8 cellular contexts compared by ENCODE assay signal in genomic region chr16:22372882-22373661, GRCh38. TPM values are rescaled to one million over a fixed set of nuclear protein-coding genes. Genes with fewer than 3 reads are reported as not detected.
DNase-seq lines count a peak whose midpoint lies in the region; ATAC-seq and TF ChIP-seq lines count a peak whose summit lies in the region.

No MANE protein-coding gene starts in this region.

- H3K27ac Mint-ChIP-seq in activated naive CD4-positive, alpha-beta T cell treated with anti-CD3 and anti-CD28 coated beads, Interleukin-2, amount 50 U/mL, for 24 hours = peak overlapping the region; percentile 97

- peak overlapping the region in 1 of 2 experiments; percentile 73; a peak in 2 of 4 replicates for H3K27ac ChIP-seq in SK-N-SH (ENCODE audit: low read depth in 2 of 2, low read length in 1 of 2)
- peak overlapping the region; percentile 72 to 73 for H3K27ac ChIP-seq in thoracic aorta

- POLR2A ChIA-PET in SK-N-SH (lab: Yijun Ruan, JAX) = no interaction called here

- H3K27me3 ChIP-seq in SK-N-SH (ENCODE audit: insufficient read depth) (no peaks in the 10 kb centered on the region), thoracic aorta (replicated peaks; ENCODE audit: insufficient read depth) (no peaks in the 10 kb centered on the region)

- DNase-seq in SK-N-SH = no peak
- DNase-seq in kidney tubule cell (ENCODE audit: low spot score) = peak; percentile 12
- no peak for DNase-seq in thoracic aorta (ENCODE audit: low spot score)
- no peak for DNase-seq in activated CD4-positive, CD25-positive, alpha-beta regulatory T cell treated with anti-CD3 and anti-CD28 coated beads, Interleukin-2, amount 50 U/mL, for 72 hours
- no peak for DNase-seq in H4 (ENCODE audit: low spot score)
- no peak for DNase-seq in NCI-H345 treated with DMSO at 0.1 percent for 48 hours (lab: John Stamatoyannopoulos, UW; ENCODE audit: unreplicated experiment)

- H3K9me3 Mint-ChIP-seq in activated naive CD4-positive, alpha-beta T cell treated with anti-CD3 and anti-CD28 coated beads, Interleukin-2, amount 50 U/mL, for 24 hours = no peaks in the 10 kb centered on the region

- H4K20me1 ChIP-seq in SK-N-SH (ENCODE audit: insufficient read depth) = peaks cover 44% of the 10 kb centered on the region

- no peak for TF ChIP-seq EP300 in SK-N-SH (IDR thresholded peaks at IDR 0.05; ENCODE audit: borderline replicate concordance in 1 of 2, low read depth in 1 of 2, low read length in 1 of 2)

- peak overlapping the region; percentile 93 for H3K9ac ChIP-seq in SK-N-SH

- WGBS in SK-N-SH (ENCODE audit: low lambda C conversion rate) = 65% methylated on average over 14 of the region's 14 CpGs

- no peaks in the 10 kb centered on the region for H3K9me2 ChIP-seq in SK-N-SH

- H3K4me3 ChIP-seq in SK-N-SH (ENCODE audit: low read depth in 2 of 2, low read length in 1 of 2) (peak overlapping the region; percentile 79 to 85), thoracic aorta (peak overlapping the region; percentile 79)

- H3K27me3 Mint-ChIP-seq in activated naive CD4-positive, alpha-beta T cell treated with anti-CD3 and anti-CD28 coated beads, Interleukin-2, amount 50 U/mL, for 24 hours = no peaks in the 10 kb centered on the region

- peaks cover 0 to 10% of the 10 kb centered on the region in 2 experiments for H3K36me3 ChIP-seq in SK-N-SH (replicated peaks in 1 of 2; ENCODE audit: control insufficient read depth in 1 of 2, insufficient read depth in 2 of 2, low read length in 1 of 2)
- H3K36me3 ChIP-seq in thoracic aorta = no peaks in the 10 kb centered on the region

- no peak overlapping the region for H2AFZ ChIP-seq in SK-N-SH (ENCODE audit: low read depth)

- H3K4me1 ChIP-seq in SK-N-SH (ENCODE audit: control insufficient read depth in 1 of 2, insufficient read depth in 2 of 2, low read depth in 1 of 2, low read length in 1 of 2) (peaks cover 9 to 38% of the 10 kb centered on the region in 2 experiments), thoracic aorta (ENCODE audit: control insufficient read depth in 1 of 2, low read depth in 2 of 2) (peaks cover 18 to 49% of the 10 kb centered on the region in 2 donors)

- H3F3A ChIP-seq in SK-N-SH (replicated peaks; ENCODE audit: insufficient read depth) = peaks cover 23% of the 10 kb centered on the region

- no peak for TF ChIP-seq RAD21 in SK-N-SH (IDR thresholded peaks at IDR 0.05; ENCODE audit: low read length)

- H3K4me1 Mint-ChIP-seq in activated naive CD4-positive, alpha-beta T cell treated with anti-CD3 and anti-CD28 coated beads, Interleukin-2, amount 50 U/mL, for 24 hours = peaks cover 55% of the 10 kb centered on the region

- CTCF ChIA-PET in SK-N-SH (lab: Yijun Ruan, JAX) = interaction anchor here (0.7 to 1.8 kb wide), 3 partner anchors 54 to 344 kb away, joined by 3 to 4 read pairs (median 3); no protein-coding TSS in a partner anchor

- H3K4me2 ChIP-seq in SK-N-SH = peak overlapping the region; percentile 83

- H3K36me3 Mint-ChIP-seq in activated naive CD4-positive, alpha-beta T cell treated with anti-CD3 and anti-CD28 coated beads, Interleukin-2, amount 50 U/mL, for 24 hours = no peaks in the 10 kb centered on the region

- TF ChIP-seq CTCF in SK-N-SH (IDR thresholded peaks at IDR 0.05) = no peak
- no peak for TF ChIP-seq CTCF in thoracic aorta (IDR thresholded peaks at IDR 0.05)

- H3K9me3 ChIP-seq in SK-N-SH (no peaks in the 10 kb centered on the region), thoracic aorta (no peaks in the 10 kb centered on the region)

- no peak for ATAC-seq in SK-N-SH treated with all-trans-retinoic acid at 6 μM for 48 hours
- ATAC-seq in thoracic aorta (ENCODE audit: insufficient number of reproducible peaks, low FRiP score, low read depth) = no peak

- H3K4me3 Mint-ChIP-seq in activated naive CD4-positive, alpha-beta T cell treated with anti-CD3 and anti-CD28 coated beads, Interleukin-2, amount 50 U/mL, for 24 hours = peak overlapping the region; percentile 97

- peaks cover 61% of the 10 kb centered on the region for H3K79me2 ChIP-seq in SK-N-SH (ENCODE audit: insufficient read depth)

TF ChIP-seq in SK-N-SH, 30 proteins besides CTCF, POLR2A, EP300 and RAD21:
- TF ChIP-seq FOSL2 (IDR thresholded peaks at IDR 0.05; ENCODE audit: borderline replicate concordance, low read depth) (no peak), PBX3 (IDR thresholded peaks at IDR 0.05) (no peak), SMC3 (IDR thresholded peaks at IDR 0.05; ENCODE audit: low read depth, low read length) (no peak)

TF ChIP-seq in SK-N-SH treated with all-trans-retinoic acid at 6 μM for 48 hours, 23 proteins besides CTCF, POLR2A, EP300 and RAD21:
- no peak for TF ChIP-seq PPARA (CRISPR knock-in tag; IDR thresholded peaks at IDR 0.05; ENCODE audit: borderline replicate concordance)
- no peak for TF ChIP-seq TCF4 (CRISPR knock-in tag; IDR thresholded peaks at IDR 0.05; ENCODE audit: borderline replicate concordance)
- TF ChIP-seq BACH2 (CRISPR knock-in tag; IDR thresholded peaks at IDR 0.05; ENCODE audit: borderline replicate concordance) = no peak
- TF ChIP-seq OSR1 (CRISPR knock-in tag; IDR thresholded peaks at IDR 0.05) = no peak
- no peak for TF ChIP-seq ZNF565 (CRISPR knock-in tag; conservative IDR thresholded peaks at IDR 0.05; ENCODE audit: low read depth)
- no peak for TF ChIP-seq ESRRG (CRISPR knock-in tag; IDR thresholded peaks at IDR 0.05)
- TF ChIP-seq, protein P1, sequence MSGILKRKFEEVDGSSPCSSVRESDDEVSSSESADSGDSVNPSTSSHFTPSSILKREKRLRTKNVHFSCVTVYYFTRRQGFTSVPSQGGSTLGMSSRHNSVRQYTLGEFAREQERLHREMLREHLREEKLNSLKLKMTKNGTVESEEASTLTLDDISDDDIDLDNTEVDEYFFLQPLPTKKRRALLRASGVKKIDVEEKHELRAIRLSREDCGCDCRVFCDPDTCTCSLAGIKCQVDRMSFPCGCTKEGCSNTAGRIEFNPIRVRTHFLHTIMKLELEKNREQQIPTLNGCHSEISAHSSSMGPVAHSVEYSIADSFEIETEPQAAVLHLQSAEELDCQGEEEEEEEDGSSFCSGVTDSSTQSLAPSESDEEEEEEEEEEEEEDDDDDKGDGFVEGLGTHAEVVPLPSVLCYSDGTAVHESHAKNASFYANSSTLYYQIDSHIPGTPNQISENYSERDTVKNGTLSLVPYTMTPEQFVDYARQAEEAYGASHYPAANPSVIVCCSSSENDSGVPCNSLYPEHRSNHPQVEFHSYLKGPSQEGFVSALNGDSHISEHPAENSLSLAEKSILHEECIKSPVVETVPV (CRISPR knock-in tag; IDR thresholded peaks at IDR 0.05) = no peak
- no peak for TF ChIP-seq ZFP30 (CRISPR knock-in tag; IDR thresholded peaks at IDR 0.05)
- no peak for TF ChIP-seq ZNF70 (CRISPR knock-in tag; IDR thresholded peaks at IDR 0.05)
- no peak for TF ChIP-seq ZC3H10 (CRISPR knock-in tag; IDR thresholded peaks at IDR 0.05)
- TF ChIP-seq RARB (CRISPR knock-in tag; IDR thresholded peaks at IDR 0.05) = no peak
- TF ChIP-seq ZNF8 (CRISPR knock-in tag; IDR thresholded peaks at IDR 0.05) = no peak
- no peak for TF ChIP-seq CSDC2 (CRISPR knock-in tag; IDR thresholded peaks at IDR 0.05)
- TF ChIP-seq, protein P2, sequence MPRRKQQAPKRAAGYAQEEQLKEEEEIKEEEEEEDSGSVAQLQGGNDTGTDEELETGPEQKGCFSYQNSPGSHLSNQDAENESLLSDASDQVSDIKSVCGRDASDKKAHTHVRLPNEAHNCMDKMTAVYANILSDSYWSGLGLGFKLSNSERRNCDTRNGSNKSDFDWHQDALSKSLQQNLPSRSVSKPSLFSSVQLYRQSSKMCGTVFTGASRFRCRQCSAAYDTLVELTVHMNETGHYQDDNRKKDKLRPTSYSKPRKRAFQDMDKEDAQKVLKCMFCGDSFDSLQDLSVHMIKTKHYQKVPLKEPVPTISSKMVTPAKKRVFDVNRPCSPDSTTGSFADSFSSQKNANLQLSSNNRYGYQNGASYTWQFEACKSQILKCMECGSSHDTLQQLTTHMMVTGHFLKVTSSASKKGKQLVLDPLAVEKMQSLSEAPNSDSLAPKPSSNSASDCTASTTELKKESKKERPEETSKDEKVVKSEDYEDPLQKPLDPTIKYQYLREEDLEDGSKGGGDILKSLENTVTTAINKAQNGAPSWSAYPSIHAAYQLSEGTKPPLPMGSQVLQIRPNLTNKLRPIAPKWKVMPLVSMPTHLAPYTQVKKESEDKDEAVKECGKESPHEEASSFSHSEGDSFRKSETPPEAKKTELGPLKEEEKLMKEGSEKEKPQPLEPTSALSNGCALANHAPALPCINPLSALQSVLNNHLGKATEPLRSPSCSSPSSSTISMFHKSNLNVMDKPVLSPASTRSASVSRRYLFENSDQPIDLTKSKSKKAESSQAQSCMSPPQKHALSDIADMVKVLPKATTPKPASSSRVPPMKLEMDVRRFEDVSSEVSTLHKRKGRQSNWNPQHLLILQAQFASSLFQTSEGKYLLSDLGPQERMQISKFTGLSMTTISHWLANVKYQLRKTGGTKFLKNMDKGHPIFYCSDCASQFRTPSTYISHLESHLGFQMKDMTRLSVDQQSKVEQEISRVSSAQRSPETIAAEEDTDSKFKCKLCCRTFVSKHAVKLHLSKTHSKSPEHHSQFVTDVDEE (CRISPR knock-in tag; IDR thresholded peaks at IDR 0.05) = no peak
- no peak for TF ChIP-seq GLIS3 (CRISPR knock-in tag; IDR thresholded peaks at IDR 0.05)
- no peak for TF ChIP-seq ISL1 (CRISPR knock-in tag; IDR thresholded peaks at IDR 0.05)
- no peak for TF ChIP-seq ARNTL (CRISPR knock-in tag; IDR thresholded peaks at IDR 0.05; ENCODE audit: borderline replicate concordance, low read depth)
- TF ChIP-seq TOX (CRISPR knock-in tag; IDR thresholded peaks at IDR 0.05; ENCODE audit: borderline replicate concordance) = no peak
- no peak for TF ChIP-seq SNAI2 (CRISPR knock-in tag; IDR thresholded peaks at IDR 0.05)
- no peak for TF ChIP-seq POU6F1 (CRISPR knock-in tag; IDR thresholded peaks at IDR 0.05; ENCODE audit: borderline replicate concordance, low read depth)

RNA-seq across cellular contexts. Expression of gene CDR2, which starts 1.3 kb away (rescaled TPM):
- polyA plus RNA-seq in SK-N-SH (2012; rRNA removed) = 30.3 and 38.1 TPM in 2 replicates
- polyA plus RNA-seq in SK-N-SH (2012; cell fraction: cytosol; rRNA removed) = 34.2 and 35.3 TPM in 2 replicates
- 21.2 and 28.0 TPM in 2 replicates for polyA plus RNA-seq in SK-N-SH (2012; cell fraction: nucleus; rRNA removed)
- total RNA-seq in thoracic aorta = 10 to 100 TPM; 41.2 to 55.0 TPM
- total RNA-seq in H4 (2014; rRNA removed; shearing (Covaris generic)) = 22.0 and 22.4 TPM in 2 replicates
